ENCODE assay signal across 7 cellular contexts in genomic region chr4:63090641-63091040, GRCh38.
"Had no signal": no experiment of that assay in that cellular context is flagged by ENCODE, and none has a peak within 500 bp of the region (broad histone marks: within the 10 kb centered on the region; RNA-seq: fewer than 3 reads in every experiment).

No MANE protein-coding gene starts in this region.

- DNase-seq: GM23248, GOT3, H9, HCEC 1CT, KBM-7 had no signal

- H3K27ac Mint-ChIP-seq: H9 had no signal

- H3K9ac ChIP-seq: GM23248, KMS-11 had no signal

- H3K4me3 ChIP-seq: GM23248 had no signal

- FAIRE-seq: HTR-8/SVneo had no signal

- H3K4me2 ChIP-seq: KMS-11 had no signal

- H3K9me3 Mint-ChIP-seq: H9 had no signal

- H3K27ac ChIP-seq: GM23248, KMS-11 had no signal

- H2AFZ ChIP-seq: GM23248 had no signal

- H3K4me3 Mint-ChIP-seq: H9 had no signal
